In the genomic region with DNA sequence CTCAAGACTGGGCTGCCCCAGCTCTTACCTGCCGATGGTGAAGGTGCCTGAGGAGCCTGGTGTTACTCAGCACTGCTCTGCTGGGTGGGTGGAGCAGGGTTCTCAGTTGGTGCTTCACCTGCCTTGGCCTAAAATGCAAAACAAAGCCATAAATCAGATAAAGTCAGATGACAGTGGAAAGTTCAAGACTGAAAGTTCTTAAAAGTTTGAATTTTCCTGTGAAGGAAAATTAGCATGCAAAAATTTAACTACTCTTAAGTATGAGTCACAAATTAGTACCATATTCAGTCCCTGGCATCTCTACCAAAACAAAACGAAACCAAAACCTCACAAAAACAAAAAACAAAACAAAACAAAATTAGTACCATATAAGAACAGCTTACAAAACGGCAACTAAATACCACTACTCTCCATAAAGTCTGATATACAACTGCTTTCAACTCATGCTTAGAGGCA, we compare ENCODE assay signal across 8 cellular contexts. TPM values are rescaled to one million over a fixed set of nuclear protein-coding genes. Genes with fewer than 3 reads are reported as not detected.
DNase-seq lines count a peak whose midpoint lies in the region; ATAC-seq, FAIRE-seq and TF ChIP-seq lines count a peak whose summit lies in the region.

No MANE protein-coding gene starts in this region.

- ATAC-seq in GM18520 (IDR thresholded peaks at IDR 0.05; ENCODE audit: unreplicated experiment) (peak; percentile 68), HG02840 (IDR thresholded peaks at IDR 0.05; ENCODE audit: low FRiP score, unreplicated experiment) (peak; percentile 68), left lobe of liver (no peak)
- peak; percentile 92 to 93 for ATAC-seq in activated T-cell treated with anti-CD3 and anti-CD28 coated beads, Interleukin-2, amount 50 U/mL, for 4 hours

- peaks cover 19% of the 10 kb centered on the region for H3K36me3 Mint-ChIP-seq in activated T-cell treated with anti-CD3 and anti-CD28 coated beads, Interleukin-2, amount 50 U/mL, for 4 hours (ENCODE audit: insufficient read depth)

- DNase-seq in activated T-cell treated with anti-CD3 and anti-CD28 coated beads, Interleukin-2, amount 50 U/mL, for 4 hours: peak; percentile 26
- peak; percentile 2 to 28 (median 13) for DNase-seq in stimulated activated CD4-positive, alpha-beta T cell treated with anti-CD3 and anti-CD28 coated beads, Interleukin-1b, Interleukin-23, amount 100 ng/mL, for 24 hours (ENCODE audit: low read depth in 4 of 4, low spot score in 1 of 4)
- DNase-seq in left lobe of liver (ENCODE audit: low spot score) (no peak), RCC 7860 (ENCODE audit: low spot score) (no peak), H4 (ENCODE audit: low spot score) (no peak), GM10266 (ENCODE audit: extremely low spot score) (no peak)

- no peak for TF ChIP-seq CTCF in GM10266 (IDR thresholded peaks at IDR 0.05; ENCODE audit: control insufficient read depth, insufficient read depth, low read depth, missing control alignments)

- H3K4me1 Mint-ChIP-seq in activated T-cell treated with anti-CD3 and anti-CD28 coated beads, Interleukin-2, amount 50 U/mL, for 4 hours (ENCODE audit: low read depth): peaks cover 16% of the 10 kb centered on the region

- H3K27me3 Mint-ChIP-seq in activated T-cell treated with anti-CD3 and anti-CD28 coated beads, Interleukin-2, amount 50 U/mL, for 4 hours (ENCODE audit: low read depth): no peaks in the 10 kb centered on the region

- no peaks in the 10 kb centered on the region for H3K9me3 Mint-ChIP-seq in activated T-cell treated with anti-CD3 and anti-CD28 coated beads, Interleukin-2, amount 50 U/mL, for 4 hours

- FAIRE-seq in RCC 7860 (lab: Jason Lieb, UNC): no peak

- no peak overlapping the region for H3K4me3 Mint-ChIP-seq in activated T-cell treated with anti-CD3 and anti-CD28 coated beads, Interleukin-2, amount 50 U/mL, for 4 hours

RNA-seq across cellular contexts. Expression of a gene that starts 21.9 kb away (rescaled TPM):
- total RNA-seq in activated T-cell treated with anti-CD3 and anti-CD28 coated beads, Interleukin-2, amount 50 U/mL, for 4 hours: 100 to 1,000 TPM; 135 to 253 (median 179) TPM
- total RNA-seq in left lobe of liver: 16.7 TPM
- 55.7 and 96.7 TPM in 2 replicates for total RNA-seq in H4 (2014; rRNA removed; shearing (Covaris generic))

RNA-seq across cellular contexts. Expression of a gene that starts 27.4 kb away (rescaled TPM):
- total RNA-seq in activated T-cell treated with anti-CD3 and anti-CD28 coated beads, Interleukin-2, amount 50 U/mL, for 4 hours: under 1 TPM; 0.25 to 0.33 (median 0.32) TPM
- total RNA-seq in left lobe of liver: not detected
- total RNA-seq in H4 (2014; rRNA removed; shearing (Covaris generic)): 3.3 and 3.8 TPM in 2 replicates

Comparison
In these comparisons a context has a peak if more than half of its experiments do, and no peak if none do; other contexts are left out.
1. DNase-seq: peak in activated T-cell treated with anti-CD3 and anti-CD28 coated beads, Interleukin-2, amount 50 U/mL, for 4 hours (single experiment) and stimulated activated CD4-positive, alpha-beta T cell treated with anti-CD3 and anti-CD28 coated beads, Interleukin-1b, Interleukin-23, amount 100 ng/mL, for 24 hours (4 of 4); none in left lobe of liver (single experiment), RCC 7860 (single experiment), H4 (single experiment) and GM10266 (single experiment).